ENCODE assay signal across 23 cellular contexts in the genomic region with DNA sequence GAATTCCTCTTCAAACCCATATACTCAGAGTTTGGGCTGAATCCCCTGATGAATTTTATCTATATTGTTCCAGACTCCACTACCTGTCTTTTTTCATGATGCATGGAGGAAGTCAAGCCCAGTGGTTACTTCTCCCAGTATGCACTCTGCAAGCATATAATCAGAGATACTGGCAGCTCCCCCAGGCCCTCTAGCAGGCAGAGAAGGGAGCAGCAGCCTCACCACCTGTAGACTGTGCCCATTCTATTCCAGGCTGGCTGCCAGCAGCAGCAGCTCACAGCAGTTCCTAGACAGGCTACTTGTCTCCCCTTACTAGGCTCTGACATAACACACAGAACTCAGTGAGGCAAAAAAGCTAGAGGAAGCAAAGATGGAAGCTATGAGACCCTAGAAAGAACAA. TPM values are rescaled to one million over a fixed set of nuclear protein-coding genes. Genes with fewer than 3 reads are reported as not detected.
DNase-seq lines count a peak whose midpoint lies in the region; ATAC-seq and TF ChIP-seq lines count a peak whose summit lies in the region.
"Had no signal": no experiment of that assay in that cellular context is flagged by ENCODE, and none has a peak within 500 bp of the region (broad histone marks: within the 10 kb centered on the region; RNA-seq: fewer than 3 reads in every experiment).

No MANE protein-coding gene starts in this region.

- TF ChIP-seq CTCF in BE2C (IDR thresholded peaks at IDR 0.05; ENCODE audit: low read depth, low read length) = peak; percentile 39
- peak in 2 of 3 experiments; percentile 29 to 39; a peak in 3 of 6 replicates for TF ChIP-seq CTCF in HCT116 (IDR thresholded peaks at IDR 0.05 in 2 of 3, conservative IDR thresholded peaks at IDR 0.05 in 1 of 3; ENCODE audit: borderline replicate concordance in 1 of 3, insufficient read depth in 1 of 3, low read depth in 2 of 3, low read length in 2 of 3)
- peak; percentile 38; the same call in 1 of the 2 replicates for TF ChIP-seq CTCF in WERI-Rb-1 (IDR thresholded peaks at IDR 0.05; ENCODE audit: low read depth, low read length)
- no peak for TF ChIP-seq CTCF in smooth muscle cell (IDR thresholded peaks at IDR 0.05; ENCODE audit: borderline replicate concordance, insufficient read depth, poor library complexity, severe bottlenecking)
- TF ChIP-seq CTCF in Caco-2 (IDR thresholded peaks at IDR 0.05; ENCODE audit: insufficient read depth in 1 of 2, low read depth in 1 of 2, low read length in 1 of 2, severe bottlenecking in 1 of 2, unreplicated experiment in 1 of 2) = peak in 1 of 2 experiments; percentile 4

- H3K79me2 ChIP-seq in HCT116 (ENCODE audit: insufficient read depth, low read length) = no peaks in the 10 kb centered on the region
- H3K79me2 ChIP-seq in smooth muscle cell (ENCODE audit: low read depth) = no peaks in the 10 kb centered on the region

- RAD21 ChIA-PET in HCT116 (lab: Charles Lee; ENCODE audit: low non-redundant PET in 1 of 2, low total read pairs in 2 of 2, uncharacterized antibody in 2 of 2, unreplicated experiment in 2 of 2) = interaction anchor here in 1 of 2 experiments (1.1 kb wide), 1 partner anchor 16 kb away, joined by 5 read pairs; no protein-coding TSS in a partner anchor

- no peaks in the 10 kb centered on the region for H3K4me1 ChIP-seq in BE2C
- H3K4me1 ChIP-seq in HCT116 (ENCODE audit: control insufficient read depth in 1 of 2, insufficient read depth in 2 of 2, low read length in 2 of 2) = peaks cover 6 to 18% of the 10 kb centered on the region in 2 experiments; a peak in 3 of 4 replicates
- H3K4me1 ChIP-seq in smooth muscle cell (ENCODE audit: low read depth) = peaks cover 5% of the 10 kb centered on the region
- H3K4me1 ChIP-seq in Caco-2 = no peaks in the 10 kb centered on the region
- H3K4me1 ChIP-seq: psoas muscle had no signal

- DNase-seq in BE2C (peak; percentile 50), HCT116 (ENCODE audit: low read depth, low spot score) (no peak), NCI-H226 (peak; percentile 55), WERI-Rb-1 (peak; percentile 42), smooth muscle cell (lab: John Stamatoyannopoulos, UW; ENCODE audit: unreplicated experiment) (no peak), DMS79 (lab: John Stamatoyannopoulos, UW) (no peak), Caco-2 (no peak), NCI-H1105 treated with DMSO at 0.1 percent for 48 hours (lab: John Stamatoyannopoulos, UW) (no peak)
- DNase-seq: activated CD4-positive, alpha-beta T cell treated with anti-CD3 and anti-CD28 coated beads for 4 hours; activated CD8-positive, alpha-beta memory T cell treated with anti-CD3 and anti-CD28 coated beads, Interleukin-2, amount 50 U/mL, for 48 hours; body of pancreas; NCI-H526 treated with DMSO at 0.1 percent for 48 hours; psoas muscle; stimulated activated CD4-positive, alpha-beta T cell treated with anti-CD3 and anti-CD28 coated beads, Interleukin-12 subunit alpha, Interleukin-12 subunit beta, amount 100 ng/mL, for 4 hours; stimulated activated naive B cell treated with anti-CD40 and anti-IgM and Interleukin-4, amounts not matched to agents 10 μg/mL and 1 μg/mL and 100 μg/mL, for 72 hours had no signal

- no peak overlapping the region for H3K27ac Mint-ChIP-seq in Caco-2 (ENCODE audit: unreplicated experiment)
- H3K27ac Mint-ChIP-seq: activated naive CD4-positive, alpha-beta T cell treated with anti-CD3 and anti-CD28 coated beads, Interleukin-2, amount 50 U/mL, for 24 hours; dendritic cell treated with granulocyte-macrophage colony-stimulating factor and Interleukin-4, amounts not matched to agents 40 ng/mL and 50 ng/mL, for 4 days; nephron; stimulated activated naive B cell treated with anti-CD40 and anti-IgM and Interleukin-4, amounts not matched to agents 10 μg/mL and 1 μg/mL and 100 μg/mL, for 72 hours had no signal

- intact Hi-C loops in HCT116 (cut with micrococcal nuclease) = no loop called here
- intact Hi-C loops in Caco-2 (cut with micrococcal nuclease; ENCODE audit: unreplicated experiment) = no loop called here

- H3F3A ChIP-seq in smooth muscle cell (ENCODE audit: low read depth) = no peaks in the 10 kb centered on the region

- peaks cover 13% of the 10 kb centered on the region for H3K36me3 Mint-ChIP-seq in Caco-2 (ENCODE audit: insufficient read depth, unreplicated experiment)

- H3K36me3 ChIP-seq in BE2C (no peaks in the 10 kb centered on the region), HCT116 (ENCODE audit: control insufficient read depth in 1 of 2, insufficient read depth in 2 of 2, low read length in 2 of 2) (peaks cover 5 to 13% of the 10 kb centered on the region in 2 experiments; a peak in 3 of 4 replicates), WERI-Rb-1 (peaks cover 54% of the 10 kb centered on the region), smooth muscle cell (ENCODE audit: low read depth) (no peaks in the 10 kb centered on the region), Caco-2 (ENCODE audit: control insufficient read depth, insufficient read depth, low read length) (no peaks in the 10 kb centered on the region; the same call in 1 of the 2 replicates)

- no peaks in the 10 kb centered on the region for H3K9me3 Mint-ChIP-seq in Caco-2 (ENCODE audit: unreplicated experiment)
- H3K9me3 Mint-ChIP-seq: activated naive CD4-positive, alpha-beta T cell treated with anti-CD3 and anti-CD28 coated beads, Interleukin-2, amount 50 U/mL, for 24 hours; dendritic cell treated with granulocyte-macrophage colony-stimulating factor and Interleukin-4, amounts not matched to agents 40 ng/mL and 50 ng/mL, for 4 days; nephron; stimulated activated naive B cell treated with anti-CD40 and anti-IgM and Interleukin-4, amounts not matched to agents 10 μg/mL and 1 μg/mL and 100 μg/mL, for 72 hours had no signal

- no peaks in the 10 kb centered on the region for H4K20me1 ChIP-seq in HCT116 (ENCODE audit: insufficient read depth)
- no peaks in the 10 kb centered on the region for H4K20me1 ChIP-seq in smooth muscle cell (ENCODE audit: low read depth)

- ATAC-seq in HCT116 = peak; percentile 53
- ATAC-seq: body of pancreas; psoas muscle; stimulated activated naive B cell treated with anti-CD40 and anti-IgM and Interleukin-4, amounts not matched to agents 10 μg/mL and 1 μg/mL and 100 μg/mL, for 72 hours had no signal

- no peaks in the 10 kb centered on the region for H3K27me3 Mint-ChIP-seq in Caco-2 (ENCODE audit: insufficient read depth, unreplicated experiment)
- H3K27me3 Mint-ChIP-seq: activated naive CD4-positive, alpha-beta T cell treated with anti-CD3 and anti-CD28 coated beads, Interleukin-2, amount 50 U/mL, for 24 hours; dendritic cell treated with granulocyte-macrophage colony-stimulating factor and Interleukin-4, amounts not matched to agents 40 ng/mL and 50 ng/mL, for 4 days; stimulated activated naive B cell treated with anti-CD40 and anti-IgM and Interleukin-4, amounts not matched to agents 10 μg/mL and 1 μg/mL and 100 μg/mL, for 72 hours had no signal

- POLR2A ChIA-PET in HCT116 (lab: Charles Lee) = no interaction called here
- POLR2A ChIA-PET in Caco-2 (lab: Charles Lee) = no interaction called here

- H3K9me3 ChIP-seq in BE2C (no peaks in the 10 kb centered on the region), HCT116 (ENCODE audit: control insufficient read depth in 1 of 2, insufficient read depth in 1 of 2, low read depth in 1 of 2, low read length in 2 of 2) (no peaks in the 10 kb centered on the region), WERI-Rb-1 (ENCODE audit: severe bottlenecking) (no peaks in the 10 kb centered on the region), smooth muscle cell (replicated peaks; ENCODE audit: low read depth) (no peaks in the 10 kb centered on the region), Caco-2 (no peaks in the 10 kb centered on the region)
- H3K9me3 ChIP-seq: body of pancreas, psoas muscle, tibial nerve had no signal

- no peaks in the 10 kb centered on the region for H3K4me1 Mint-ChIP-seq in Caco-2 (ENCODE audit: low read depth, unreplicated experiment)

- H2AFZ ChIP-seq in HCT116 (ENCODE audit: low read depth, low read length, poor library complexity, severe bottlenecking) = no peak overlapping the region
- no peak overlapping the region for H2AFZ ChIP-seq in smooth muscle cell (ENCODE audit: low read depth)

- H3K4me3 Mint-ChIP-seq in Caco-2 (ENCODE audit: unreplicated experiment) = no peak overlapping the region
- H3K4me3 Mint-ChIP-seq: activated naive CD4-positive, alpha-beta T cell treated with anti-CD3 and anti-CD28 coated beads, Interleukin-2, amount 50 U/mL, for 24 hours; dendritic cell treated with granulocyte-macrophage colony-stimulating factor and Interleukin-4, amounts not matched to agents 40 ng/mL and 50 ng/mL, for 4 days; stimulated activated naive B cell treated with anti-CD40 and anti-IgM and Interleukin-4, amounts not matched to agents 10 μg/mL and 1 μg/mL and 100 μg/mL, for 72 hours had no signal

- H3K4me2 ChIP-seq in HCT116 (ENCODE audit: low read length) (no peak overlapping the region), smooth muscle cell (no peak overlapping the region)

- TF ChIP-seq POLR2A in HCT116 (IDR thresholded peaks at IDR 0.05; ENCODE audit: borderline replicate concordance, extremely low read depth, insufficient read depth, insufficient read length) = no peak

- peak; percentile 33; the same call in 1 of the 2 replicates for TF ChIP-seq RAD21 in HCT116 (IDR thresholded peaks at IDR 0.05; ENCODE audit: low read depth)

- CTCF ChIA-PET in HCT116 (lab: Charles Lee) (interaction anchor here (1.5 to 5.1 kb wide), 2 partner anchors 9 to 15 kb away, joined by 3 to 36 read pairs; no protein-coding TSS in a partner anchor), Caco-2 (lab: Charles Lee) (no interaction called here)

- H3K27ac ChIP-seq in HCT116 (ENCODE audit: low read depth, low read length) (no peak overlapping the region), WERI-Rb-1 (no peak overlapping the region), smooth muscle cell (ENCODE audit: low read depth) (no peak overlapping the region)
- H3K27ac ChIP-seq: body of pancreas, psoas muscle, tibial nerve had no signal

- H3K9ac ChIP-seq in HCT116 (ENCODE audit: low read length) (no peak overlapping the region), smooth muscle cell (ENCODE audit: low read depth) (no peak overlapping the region)

- no peaks in the 10 kb centered on the region for H3K27me3 ChIP-seq in BE2C
- no peaks in the 10 kb centered on the region for H3K27me3 ChIP-seq in HCT116 (ENCODE audit: insufficient read depth, low read length)
- no peaks in the 10 kb centered on the region for H3K27me3 ChIP-seq in WERI-Rb-1 (ENCODE audit: insufficient read depth, low read depth, severe bottlenecking)
- no peaks in the 10 kb centered on the region for H3K27me3 ChIP-seq in smooth muscle cell (ENCODE audit: low read depth)
- H3K27me3 ChIP-seq in Caco-2 (replicated peaks; ENCODE audit: control insufficient read depth, insufficient read depth, low read length) = no peaks in the 10 kb centered on the region
- H3K27me3 ChIP-seq: body of pancreas, tibial nerve had no signal

- H3K4me3 ChIP-seq in BE2C (ENCODE audit: low read depth, low read length) (no peak overlapping the region), HCT116 (replicated peaks in 1 of 2; ENCODE audit: low read depth in 1 of 2, low read length in 2 of 2) (no peak overlapping the region), WERI-Rb-1 (ENCODE audit: low read depth, low read length) (no peak overlapping the region), smooth muscle cell (no peak overlapping the region), Caco-2 (ENCODE audit: low read depth, low read length) (no peak overlapping the region)
- H3K4me3 ChIP-seq: body of pancreas, lung, psoas muscle, tibial nerve had no signal

- peaks cover 2% of the 10 kb centered on the region; the same call in 1 of the 2 replicates for H3K9me2 ChIP-seq in HCT116 (ENCODE audit: insufficient read depth)

- BruUV-seq in HCT116 (replicated peaks; lab: Mats Ljungman, UMichigan) = no TSS peak
- no TSS peak for BruUV-seq in Caco-2 (replicated peaks; lab: Mats Ljungman, UMichigan)

RNA-seq across cellular contexts. Expression of gene MKS1, which starts 3.4 kb away (rescaled TPM):
- polyA plus RNA-seq in BE2C (2012; ENCODE audit: insufficient read depth, insufficient read length, low read depth) = 25.2 TPM
- total RNA-seq in HCT116 (2021; ENCODE audit: unreplicated experiment) (29.8 TPM), smooth muscle cell (9.2 and 15.6 TPM in 2 replicates), Caco-2 (2022) (25.5 and 28.6 TPM in 2 replicates)
- 25.2 and 27.6 TPM in 2 replicates for polyA plus RNA-seq in HCT116 (2012)
- polyA plus RNA-seq in smooth muscle cell = 15.0 and 22.8 TPM in 2 replicates

RNA-seq across cellular contexts. Expression of gene LPO, which starts 22.7 kb away (rescaled TPM):
- not detected for polyA plus RNA-seq in BE2C (2012; ENCODE audit: insufficient read depth, insufficient read length, low read depth)
- total RNA-seq in HCT116 (2021; ENCODE audit: unreplicated experiment) = not detected
- 0.03 and 0.12 TPM in 2 replicates for polyA plus RNA-seq in HCT116 (2012)
- total RNA-seq in smooth muscle cell = 1.7 and 4.1 TPM in 2 replicates
- polyA plus RNA-seq in smooth muscle cell = 3.3 TPM in 2 replicates
- 0.23 and 0.54 TPM in 2 replicates for total RNA-seq in Caco-2 (2022)
- total RNA-seq: body of pancreas; glomerular endothelial cell; psoas muscle; T-helper 2 cell treated with Interferon-gamma antibody and Interleukin-4, amounts not matched to agents 100 ng/mL and 5 ng/mL, for 36 hours; tibial nerve had no signal
- polyA plus RNA-seq: esophagus had no signal

RNA-seq across cellular contexts. Expression of gene EPX, which starts 23.2 kb away (rescaled TPM):
- polyA plus RNA-seq in BE2C (2012; ENCODE audit: insufficient read depth, insufficient read length, low read depth) = 0.74 TPM
- total RNA-seq in HCT116 (2021; ENCODE audit: unreplicated experiment) (not detected), smooth muscle cell (not detected in 2 replicates), Caco-2 (2022) (not detected in 2 replicates)
- polyA plus RNA-seq in HCT116 (2012) = 0.14 and 0.20 TPM in 2 replicates
- polyA plus RNA-seq in smooth muscle cell = not detected in 2 replicates
- total RNA-seq: body of pancreas; glomerular endothelial cell; T-helper 2 cell treated with Interferon-gamma antibody and Interleukin-4, amounts not matched to agents 100 ng/mL and 5 ng/mL, for 36 hours; tibial nerve had no signal
- polyA plus RNA-seq: esophagus, psoas muscle had no signal

RNA-seq across cellular contexts. Expression of gene OR4D2, which starts 48.9 kb away (rescaled TPM):
- polyA plus RNA-seq in BE2C (2012; ENCODE audit: insufficient read depth, insufficient read length, low read depth) = not detected
- total RNA-seq in HCT116 (2021; ENCODE audit: unreplicated experiment) (not detected), smooth muscle cell (not detected in 2 replicates), Caco-2 (2022) (not detected in 2 replicates)
- polyA plus RNA-seq in HCT116 (2012) = not detected in 2 replicates
- polyA plus RNA-seq in smooth muscle cell = not detected in 2 replicates
- total RNA-seq: body of pancreas; glomerular endothelial cell; lung; psoas muscle; T-helper 2 cell treated with Interferon-gamma antibody and Interleukin-4, amounts not matched to agents 100 ng/mL and 5 ng/mL, for 36 hours; tibial nerve had no signal
- polyA plus RNA-seq: esophagus, lung, psoas muscle had no signal

Comparison
In these comparisons a context has a peak if more than half of its experiments do, and no peak if none do; other contexts are left out.
1. DNase-seq: peak in BE2C (single experiment), NCI-H226 (single experiment) and WERI-Rb-1 (single experiment); none in HCT116 (single experiment), smooth muscle cell (single experiment), DMS79 (single experiment), Caco-2 (0 of 2) and NCI-H1105 treated with DMSO at 0.1 percent for 48 hours (single experiment).